ENCODE assay signal across 27 cellular contexts in genomic region chr9:92619601-92620300, GRCh38. TPM values are rescaled to one million over a fixed set of nuclear protein-coding genes. Genes with fewer than 3 reads are reported as not detected.
DNase-seq lines count a peak whose midpoint lies in the region; ATAC-seq and TF ChIP-seq lines count a peak whose summit lies in the region.
"Had no signal": no experiment of that assay in that cellular context is flagged by ENCODE, and none has a peak within 500 bp of the region (broad histone marks: within the 10 kb centered on the region; RNA-seq: fewer than 3 reads in every experiment).

No MANE protein-coding gene starts in this region.

- H3K27me3 Mint-ChIP-seq in MCF 10A (ENCODE audit: insufficient read depth, unreplicated experiment) (no peaks in the 10 kb centered on the region), endodermal cell (ENCODE audit: insufficient read depth) (no peaks in the 10 kb centered on the region), osteocyte (ENCODE audit: unreplicated experiment) (no peaks in the 10 kb centered on the region)
- H3K27me3 Mint-ChIP-seq: activated CD4-positive, alpha-beta T cell treated with anti-CD3 and anti-CD28 coated beads, Interleukin-2, amount 10 ng/mL, durations not matched to agents 24 days and 14 days; activated naive CD8-positive, alpha-beta T cell treated with anti-CD3 and anti-CD28 coated beads, Interleukin-2, amount 10 ng/mL, durations not matched to agents 7 days and 5 days; CD4-positive, alpha-beta memory T cell; dendritic cell treated with granulocyte-macrophage colony-stimulating factor and Interleukin-4, amounts not matched to agents 40 ng/mL and 50 ng/mL, for 4 days; naive B cell; stimulated activated naive B cell treated with anti-CD40 and anti-IgM and Interleukin-4, amounts not matched to agents 10 μg/mL and 1 μg/mL and 100 μg/mL, for 72 hours had no signal

- H3K36me3 ChIP-seq in breast epithelium (no peaks in the 10 kb centered on the region), endodermal cell (ENCODE audit: control insufficient read depth, insufficient read depth, low read length) (peaks cover 55% of the 10 kb centered on the region), upper lobe of right lung (peaks cover 46% of the 10 kb centered on the region)

- H3K4me3 Mint-ChIP-seq in MCF 10A (ENCODE audit: unreplicated experiment) (no peak overlapping the region), endodermal cell (no peak overlapping the region), osteocyte (ENCODE audit: unreplicated experiment) (no peak overlapping the region)
- H3K4me3 Mint-ChIP-seq: activated CD4-positive, alpha-beta T cell treated with anti-CD3 and anti-CD28 coated beads, Interleukin-2, amount 10 ng/mL, durations not matched to agents 24 days and 14 days; activated naive CD8-positive, alpha-beta T cell treated with anti-CD3 and anti-CD28 coated beads, Interleukin-2, amount 10 ng/mL, durations not matched to agents 7 days and 5 days; CD4-positive, alpha-beta memory T cell; dendritic cell treated with granulocyte-macrophage colony-stimulating factor and Interleukin-4, amounts not matched to agents 40 ng/mL and 50 ng/mL, for 4 days; mesothelial cell of epicardium; naive B cell; stimulated activated naive B cell treated with anti-CD40 and anti-IgM and Interleukin-4, amounts not matched to agents 10 μg/mL and 1 μg/mL and 100 μg/mL, for 72 hours had no signal

- H3K9me3 ChIP-seq in breast epithelium (no peaks in the 10 kb centered on the region), endodermal cell (ENCODE audit: control insufficient read depth, low read length) (no peaks in the 10 kb centered on the region), upper lobe of right lung (no peaks in the 10 kb centered on the region)
- H3K9me3 ChIP-seq: heart right ventricle, SJCRH30, suprapubic skin had no signal

- CTCF ChIA-PET in MCF 10A (lab: Yijun Ruan, JAX) = interaction anchor here (0.6 to 0.8 kb wide), 2 partner anchors 12 to 14 kb away, joined by 3 read pairs; no protein-coding TSS in a partner anchor

- H3K36me3 Mint-ChIP-seq in MCF 10A (ENCODE audit: insufficient read depth, unreplicated experiment) = peaks cover 84% of the 10 kb centered on the region
- H3K36me3 Mint-ChIP-seq in endodermal cell (ENCODE audit: low read depth) = peaks cover 45% of the 10 kb centered on the region
- peaks cover 51% of the 10 kb centered on the region for H3K36me3 Mint-ChIP-seq in osteocyte (ENCODE audit: unreplicated experiment)

- TF ChIP-seq CTCF in breast epithelium (IDR thresholded peaks at IDR 0.05) (no peak), MCF 10A (IDR thresholded peaks at IDR 0.05; ENCODE audit: unreplicated experiment) (no peak), endodermal cell (conservative IDR thresholded peaks at IDR 0.05) (no peak), osteocyte (IDR thresholded peaks at IDR 0.05) (no peak), upper lobe of right lung (IDR thresholded peaks at IDR 0.05) (no peak)

- no peaks in the 10 kb centered on the region for H3K4me1 Mint-ChIP-seq in MCF 10A (ENCODE audit: insufficient read depth, unreplicated experiment)
- H3K4me1 Mint-ChIP-seq in endodermal cell = peaks cover 9% of the 10 kb centered on the region
- H3K4me1 Mint-ChIP-seq in osteocyte (ENCODE audit: unreplicated experiment) = peaks cover 4% of the 10 kb centered on the region
- H3K4me1 Mint-ChIP-seq: activated CD4-positive, alpha-beta T cell treated with anti-CD3 and anti-CD28 coated beads, Interleukin-2, amount 10 ng/mL, durations not matched to agents 24 days and 14 days; activated naive CD8-positive, alpha-beta T cell treated with anti-CD3 and anti-CD28 coated beads, Interleukin-2, amount 10 ng/mL, durations not matched to agents 7 days and 5 days; naive B cell; stimulated activated naive B cell treated with anti-CD40 and anti-IgM and Interleukin-4, amounts not matched to agents 10 μg/mL and 1 μg/mL and 100 μg/mL, for 72 hours had no signal

- TF ChIP-seq POLR2A in breast epithelium (IDR thresholded peaks at IDR 0.05) = no peak

- intact Hi-C loops in breast epithelium (cut with DNase I; ENCODE audit: low total_unique reads) (no loop called here), MCF 10A (cut with micrococcal nuclease) (no loop called here), upper lobe of right lung (cut with DNase I) (no loop called here)

- POLR2A ChIA-PET in MCF 10A (lab: Yijun Ruan, JAX) = interaction anchor here (0.5 to 0.8 kb wide), 2 partner anchors 8 to 124 kb away, joined by 3 to 5 read pairs; no protein-coding TSS in a partner anchor

- H3K9me3 Mint-ChIP-seq in MCF 10A (ENCODE audit: unreplicated experiment) (no peaks in the 10 kb centered on the region), endodermal cell (no peaks in the 10 kb centered on the region), osteocyte (ENCODE audit: unreplicated experiment) (no peaks in the 10 kb centered on the region)
- H3K9me3 Mint-ChIP-seq: activated CD4-positive, alpha-beta T cell treated with anti-CD3 and anti-CD28 coated beads, Interleukin-2, amount 10 ng/mL, durations not matched to agents 24 days and 14 days; activated naive CD8-positive, alpha-beta T cell treated with anti-CD3 and anti-CD28 coated beads, Interleukin-2, amount 10 ng/mL, durations not matched to agents 7 days and 5 days; CD4-positive, alpha-beta memory T cell; dendritic cell treated with granulocyte-macrophage colony-stimulating factor and Interleukin-4, amounts not matched to agents 40 ng/mL and 50 ng/mL, for 4 days; mesothelial cell of epicardium; naive B cell; stimulated activated naive B cell treated with anti-CD40 and anti-IgM and Interleukin-4, amounts not matched to agents 10 μg/mL and 1 μg/mL and 100 μg/mL, for 72 hours had no signal

- peak; percentile 12 for ATAC-seq in upper lobe of right lung
- ATAC-seq: stimulated activated naive B cell treated with anti-CD40 and anti-IgM and Interleukin-4, amounts not matched to agents 10 μg/mL and 1 μg/mL and 100 μg/mL, for 72 hours had no signal

- H3K27ac Mint-ChIP-seq in MCF 10A (ENCODE audit: low read depth, unreplicated experiment) = no peak overlapping the region
- H3K27ac Mint-ChIP-seq in endodermal cell = no peak overlapping the region
- no peak overlapping the region for H3K27ac Mint-ChIP-seq in osteocyte (ENCODE audit: unreplicated experiment)
- H3K27ac Mint-ChIP-seq: activated CD4-positive, alpha-beta T cell treated with anti-CD3 and anti-CD28 coated beads, Interleukin-2, amount 10 ng/mL, durations not matched to agents 24 days and 14 days; activated naive CD8-positive, alpha-beta T cell treated with anti-CD3 and anti-CD28 coated beads, Interleukin-2, amount 10 ng/mL, durations not matched to agents 7 days and 5 days; dendritic cell treated with granulocyte-macrophage colony-stimulating factor and Interleukin-4, amounts not matched to agents 40 ng/mL and 50 ng/mL, for 4 days; naive B cell; stimulated activated naive B cell treated with anti-CD40 and anti-IgM and Interleukin-4, amounts not matched to agents 10 μg/mL and 1 μg/mL and 100 μg/mL, for 72 hours had no signal

- H3K27ac ChIP-seq in breast epithelium (peak overlapping the region; percentile 46 to 62), endodermal cell (ENCODE audit: low read depth, low read length) (no peak overlapping the region), upper lobe of right lung (no peak overlapping the region)
- H3K27ac ChIP-seq: SJCRH30 had no signal

- no peak overlapping the region for H3K9ac ChIP-seq in endodermal cell (ENCODE audit: extremely low read depth, low read length, poor library complexity, severe bottlenecking)

- H3K4me3 ChIP-seq in breast epithelium (no peak overlapping the region), endodermal cell (ENCODE audit: low read length) (no peak overlapping the region), upper lobe of right lung (no peak overlapping the region)
- H3K4me3 ChIP-seq: heart right ventricle, SJCRH30, suprapubic skin had no signal

- H3K27me3 ChIP-seq in breast epithelium = no peaks in the 10 kb centered on the region
- H3K27me3 ChIP-seq in endodermal cell (ENCODE audit: control insufficient read depth, insufficient read depth, low read length, poor library complexity, severe bottlenecking) = no peaks in the 10 kb centered on the region
- H3K27me3 ChIP-seq in upper lobe of right lung = no peaks in the 10 kb centered on the region
- H3K27me3 ChIP-seq: heart right ventricle, SJCRH30, suprapubic skin had no signal

- WGBS in endodermal cell (ENCODE audit: insufficient coverage in 1 of 2, insufficient read length in 1 of 2), 2 experiments = 95 to 97% methylated on average over 17 to 24 of the region's 24 CpGs

- BruUV-seq in MCF 10A (replicated peaks; lab: Mats Ljungman, UMichigan) = no TSS peak

- DNase-seq in breast epithelium (ENCODE audit: low spot score in 2 of 2) (no peak), MCF 10A (ENCODE audit: unreplicated experiment) (no peak), endodermal cell (peak; percentile 30), osteocyte (ENCODE audit: extremely low spot score, unreplicated experiment) (peak; percentile 83), upper lobe of right lung (no peak), Ammon's horn (ENCODE audit: low spot score) (no peak), NCI-H2107 treated with DMSO at 0.1 percent for 48 hours (lab: John Stamatoyannopoulos, UW; ENCODE audit: unreplicated experiment) (no peak), putamen (ENCODE audit: low spot score) (no peak)
- DNase-seq: activated CD4-positive, alpha-beta T cell treated with anti-CD3 and anti-CD28 coated beads, Interleukin-2, amount 10 ng/mL, durations not matched to agents 24 days and 14 days; activated effector memory CD4-positive, alpha-beta T cell treated with anti-CD3 and anti-CD28 coated beads, Interleukin-2, amount 50 U/mL, for 16 hours; activated naive CD8-positive, alpha-beta T cell treated with anti-CD3 and anti-CD28 coated beads, Interleukin-2, amount 10 ng/mL, durations not matched to agents 7 days and 5 days; activated T-cell treated with anti-CD3 and anti-CD28 coated beads, Interleukin-2, amount 50 U/mL, for 1 hour; CD4-positive, alpha-beta memory T cell; foreskin fibroblast; heart right ventricle; naive B cell; NCI-H1694; NCI-H2171; retina; SJCRH30; small intestine; stimulated activated naive B cell treated with anti-CD40 and anti-IgM and Interleukin-4, amounts not matched to agents 10 μg/mL and 1 μg/mL and 100 μg/mL, for 72 hours; SW 1271; T1000 had no signal

- H3K4me1 ChIP-seq in breast epithelium = no peaks in the 10 kb centered on the region
- H3K4me1 ChIP-seq in endodermal cell (ENCODE audit: control insufficient read depth, insufficient read depth, low read length) = no peaks in the 10 kb centered on the region
- no peaks in the 10 kb centered on the region for H3K4me1 ChIP-seq in upper lobe of right lung
- H3K4me1 ChIP-seq: SJCRH30 had no signal

RNA-seq across cellular contexts. Expression of gene IPPK, which starts 50.2 kb away (rescaled TPM):
- total RNA-seq in breast epithelium (10 to 100 TPM in 2 of 3 donors, 1 to 10 TPM in 1; 5.8 to 22.8 (median 12.1) TPM), MCF 10A (2022) (16.3 and 16.6 TPM in 2 replicates), endodermal cell (1 to 10 TPM; 9.3 TPM), osteocyte (6.4 and 7.4 TPM in 2 replicates), upper lobe of right lung (9.6 TPM)
- polyA plus RNA-seq in endodermal cell (2013, experiment 1 of 2) = 8.8 TPM
- polyA plus RNA-seq in endodermal cell (2013, experiment 2 of 2) = 8.6 TPM

Comparison
In these comparisons a context has a peak if more than half of its experiments do, and no peak if none do; other contexts are left out.
1. DNase-seq: peak in endodermal cell (single experiment) and osteocyte (single experiment); none in breast epithelium (0 of 2), MCF 10A (single experiment), upper lobe of right lung (single experiment), Ammon's horn (single experiment), NCI-H2107 treated with DMSO at 0.1 percent for 48 hours (single experiment) and putamen (single experiment).
2. H3K27ac ChIP-seq: peak in breast epithelium (2 of 2); none in endodermal cell (single experiment) and upper lobe of right lung (single experiment).